1 cellular context compared by ENCODE assay signal in the genomic region with DNA sequence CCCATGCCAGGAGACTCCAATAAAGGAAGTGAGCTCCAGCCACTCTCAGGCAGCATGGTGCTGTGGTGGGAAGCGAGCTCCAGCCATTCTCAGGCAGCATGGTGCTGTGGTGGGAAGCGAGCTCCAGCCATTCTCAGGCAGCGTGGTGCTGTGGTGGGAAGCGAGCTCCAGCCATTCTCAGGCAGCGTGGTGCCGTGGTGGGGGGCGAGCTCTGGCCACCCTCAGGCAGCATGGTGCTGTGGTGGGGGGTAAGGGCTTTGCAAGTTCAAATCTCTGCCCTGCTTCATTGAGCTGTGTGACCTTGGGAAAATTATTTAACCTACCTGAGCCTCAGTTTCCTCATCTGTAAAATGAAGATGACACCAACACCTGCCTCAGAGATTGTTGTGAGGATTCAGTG.
TF ChIP-seq lines count a peak whose summit lies in the region.

No MANE protein-coding gene starts in this region.

TF ChIP-seq in H1, 55 proteins besides CTCF, POLR2A, EP300 and RAD21:
- TF ChIP-seq KDM5A (IDR thresholded peaks at IDR 0.05; ENCODE audit: low read length) = no peak
- no peak for TF ChIP-seq POLR2AphosphoS5 (IDR thresholded peaks at IDR 0.05; ENCODE audit: low read depth, low read length)
- no peak for TF ChIP-seq BCL11A (IDR thresholded peaks at IDR 0.05; ENCODE audit: low read depth in 2 of 2, low read length in 2 of 2)
- TF ChIP-seq ZNF274 (IDR thresholded peaks at IDR 0.05; ENCODE audit: borderline replicate concordance, extremely low read depth, low read length) = no peak
- TF ChIP-seq ASH2L (IDR thresholded peaks at IDR 0.05; ENCODE audit: low read length) = no peak
- TF ChIP-seq KDM1A (IDR thresholded peaks at IDR 0.05; ENCODE audit: borderline replicate concordance, low read length) = no peak
- no peak for TF ChIP-seq CHD7 (IDR thresholded peaks at IDR 0.05; ENCODE audit: insufficient replicate concordance, low read length)
- TF ChIP-seq RNF2 (IDR thresholded peaks at IDR 0.05; ENCODE audit: borderline replicate concordance, low read depth, low read length, missing control alignments, poor library complexity, severe bottlenecking) = no peak
- no peak for TF ChIP-seq BRCA1 (IDR thresholded peaks at IDR 0.05; ENCODE audit: low read depth, low read length)
- no peak for TF ChIP-seq SRF (IDR thresholded peaks at IDR 0.05; ENCODE audit: low read depth, low read length)
- no peak for TF ChIP-seq RFX5 (IDR thresholded peaks at IDR 0.05; ENCODE audit: borderline replicate concordance, low read depth, low read length)
- TF ChIP-seq HDAC2 (IDR thresholded peaks at IDR 0.05; ENCODE audit: borderline replicate concordance in 1 of 2, low read depth in 2 of 2, low read length in 2 of 2) = no peak
- TF ChIP-seq TBP (IDR thresholded peaks at IDR 0.05; ENCODE audit: low read depth, low read length) = no peak
- no peak for TF ChIP-seq PHF8 (conservative IDR thresholded peaks at IDR 0.05; ENCODE audit: low read depth, low read length)
- no peak for TF ChIP-seq SP2 (IDR thresholded peaks at IDR 0.05; ENCODE audit: low read length)
- TF ChIP-seq, protein P1, sequence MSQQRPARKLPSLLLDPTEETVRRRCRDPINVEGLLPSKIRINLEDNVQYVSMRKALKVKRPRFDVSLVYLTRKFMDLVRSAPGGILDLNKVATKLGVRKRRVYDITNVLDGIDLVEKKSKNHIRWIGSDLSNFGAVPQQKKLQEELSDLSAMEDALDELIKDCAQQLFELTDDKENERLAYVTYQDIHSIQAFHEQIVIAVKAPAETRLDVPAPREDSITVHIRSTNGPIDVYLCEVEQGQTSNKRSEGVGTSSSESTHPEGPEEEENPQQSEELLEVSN (IDR thresholded peaks at IDR 0.05) = no peak
- no peak for TF ChIP-seq MAFK (IDR thresholded peaks at IDR 0.05; ENCODE audit: low read depth, low read length)
- no peak for TF ChIP-seq CBX5 (IDR thresholded peaks at IDR 0.05; ENCODE audit: low read depth, low read length)
